In genomic region chr22:20697481-20698113, GRCh38 we compare ENCODE assay signal across 1 cellular context.
A peak's percentile ranks its signal among the peaks of the same experiment; 100 is the strongest.
TF ChIP-seq lines count a peak whose summit lies in the region.

No MANE protein-coding gene starts in this region.

TF ChIP-seq in HepG2, 621 proteins besides CTCF, POLR2A, EP300 and RAD21 (continued from another document):
- TF ChIP-seq ERF (CRISPR knock-in tag; IDR thresholded peaks at IDR 0.05) (peak; percentile 44; the same call in 1 of the 2 replicates), PHF8 (CRISPR knock-in tag; IDR thresholded peaks at IDR 0.05) (0 out of 2 replicates have a peak, but pooled peaks have one; percentile 33), YEATS2 (CRISPR knock-in tag; IDR thresholded peaks at IDR 0.05; ENCODE audit: borderline replicate concordance) (peak; percentile 47; the same call in 1 of the 2 replicates), ZNF501 (CRISPR knock-in tag; IDR thresholded peaks at IDR 0.05) (peak; percentile 46; the same call in 1 of the 2 replicates), STAG1 (CRISPR knock-in tag; IDR thresholded peaks at IDR 0.05) (peak; percentile 91), KDM3A (CRISPR knock-in tag; IDR thresholded peaks at IDR 0.05; ENCODE audit: low read depth) (0 out of 2 replicates have a peak, but pooled peaks have one; percentile 41), ZNF687 (CRISPR knock-in tag; IDR thresholded peaks at IDR 0.05) (0 out of 2 replicates have a peak, but pooled peaks have one; percentile 11), KLF16 (CRISPR knock-in tag; IDR thresholded peaks at IDR 0.05) (0 out of 4 replicates have a peak, but pooled peaks of 1 of the 2 experiments have one; percentile 34), SPEN (CRISPR knock-in tag; IDR thresholded peaks at IDR 0.05; ENCODE audit: low read depth) (peak; percentile 31; the same call in 1 of the 2 replicates), HNF1B (CRISPR knock-in tag; IDR thresholded peaks at IDR 0.05) (peak; percentile 60; the same call in 1 of the 2 replicates), KDM2A (CRISPR knock-in tag; IDR thresholded peaks at IDR 0.05; ENCODE audit: borderline replicate concordance, low read depth) (peak; percentile 41; the same call in 1 of the 2 replicates), ZFX (CRISPR knock-in tag; IDR thresholded peaks at IDR 0.05; ENCODE audit: low read depth) (peak; percentile 76), PATZ1 (CRISPR knock-in tag; IDR thresholded peaks at IDR 0.05) (peak; percentile 22; the same call in 1 of the 2 replicates)
